Comparison of ENCODE assay signal across 21 cellular contexts in genomic region chr2:238458641-238459040, GRCh38. TPM values are rescaled to one million over a fixed set of nuclear protein-coding genes. Genes with fewer than 3 reads are reported as not detected.
A peak's percentile ranks its signal among the peaks of the same experiment; 100 is the strongest.
DNase-seq lines count a peak whose midpoint lies in the region; ATAC-seq and TF ChIP-seq lines count a peak whose summit lies in the region.
"Had no signal": no experiment of that assay in that cellular context is flagged by ENCODE, and none has a peak within 500 bp of the region (broad histone marks: within the 10 kb centered on the region; RNA-seq: fewer than 3 reads in every experiment).

No MANE protein-coding gene starts in this region.

- DNase-seq in AG04450 (ENCODE audit: low read depth, low spot score) (no peak), adipocyte (ENCODE audit: low read depth) (no peak), Right ventricle myocardium superior (no peak), sigmoid colon (no peak), NCI-H748 (lab: John Stamatoyannopoulos, UW; ENCODE audit: unreplicated experiment) (no peak), NCI-H345 (lab: John Stamatoyannopoulos, UW) (no peak), NCI-H2171 treated with DMSO at 0.1 percent for 48 hours (lab: John Stamatoyannopoulos, UW) (no peak), body of pancreas (no peak)
- DNase-seq: ACHN; activated CD4-positive, alpha-beta T cell treated with anti-CD3 and anti-CD28 coated beads, Interleukin-2, amount 10 ng/mL, durations not matched to agents 24 days and 14 days; activated T-cell treated with anti-CD3 and anti-CD28 coated beads for 4 hours; CD8-positive, alpha-beta memory T cell; KG1; NCI-H1092 treated with DMSO at 0.1 percent for 48 hours; NCI-H774; SK-N-SH; spleen; transverse colon had no signal

- intact Hi-C loops in Right ventricle myocardium superior (cut with DNase I) (no loop called here), sigmoid colon (cut with DNase I) (no loop called here), body of pancreas (cut with DNase I) (no loop called here)

- H3K9me3 ChIP-seq in AG04450 (ENCODE audit: control insufficient read depth, insufficient read depth, low read length) (peaks cover 26% of the 10 kb centered on the region), adipocyte (ENCODE audit: control insufficient read depth, low read length) (peaks cover 3% of the 10 kb centered on the region), sigmoid colon (no peaks in the 10 kb centered on the region), body of pancreas (no peaks in the 10 kb centered on the region)
- H3K9me3 ChIP-seq: SK-N-SH, transverse colon had no signal

- H3K27ac ChIP-seq in AG04450 (ENCODE audit: low read depth, low read length) (peak overlapping the region; percentile 21), sigmoid colon (peak overlapping the region in 3 of 4 donors; percentile 26 to 66 (median 61)), body of pancreas (no peak overlapping the region)
- H3K27ac ChIP-seq: cardiac muscle cell, parathyroid adenoma, spleen had no signal

- peaks cover 28% of the 10 kb centered on the region for H3K4me1 ChIP-seq in adipocyte (ENCODE audit: control insufficient read depth, insufficient read depth, low read length)
- H3K4me1 ChIP-seq in sigmoid colon = peaks cover 0 to 21% (median 15%) of the 10 kb centered on the region in 4 donors
- no peaks in the 10 kb centered on the region for H3K4me1 ChIP-seq in body of pancreas
- H3K4me1 ChIP-seq: parathyroid adenoma, spleen had no signal

- WGBS in sigmoid colon, 2 donors = 76 to 85% methylated on average over 12 of the region's 12 CpGs
- WGBS in body of pancreas, 2 donors = 68 to 75% methylated on average over 12 of the region's 12 CpGs

- H3K27me3 ChIP-seq in AG04450 (ENCODE audit: control insufficient read depth, insufficient read depth, low read length) = no peaks in the 10 kb centered on the region
- no peaks in the 10 kb centered on the region for H3K27me3 ChIP-seq in adipocyte (replicated peaks; ENCODE audit: control insufficient read depth, insufficient read depth, low read length)
- no peaks in the 10 kb centered on the region for H3K27me3 ChIP-seq in sigmoid colon
- no peaks in the 10 kb centered on the region for H3K27me3 ChIP-seq in body of pancreas
- H3K27me3 ChIP-seq: cardiac muscle cell, spleen, transverse colon had no signal

- no peaks in the 10 kb centered on the region for H3K36me3 ChIP-seq in adipocyte (ENCODE audit: control insufficient read depth, insufficient read depth, low read length, severe bottlenecking)
- H3K36me3 ChIP-seq in sigmoid colon = no peaks in the 10 kb centered on the region
- H3K36me3 ChIP-seq in body of pancreas (replicated peaks in 1 of 2; ENCODE audit: insufficient read depth in 1 of 2, low read depth in 2 of 2) = no peaks in the 10 kb centered on the region
- H3K36me3 ChIP-seq: cardiac muscle cell, spleen, transverse colon had no signal

- TF ChIP-seq EP300 in sigmoid colon (IDR thresholded peaks at IDR 0.05) = no peak

- no peak overlapping the region for H3K4me3 ChIP-seq in AG04450 (ENCODE audit: low read depth, low read length)
- peak overlapping the region; percentile 55 for H3K4me3 ChIP-seq in adipocyte (ENCODE audit: low read length)
- H3K4me3 ChIP-seq in sigmoid colon = no peak overlapping the region
- no peak overlapping the region for H3K4me3 ChIP-seq in body of pancreas
- H3K4me3 ChIP-seq: cardiac muscle cell, spleen, transverse colon had no signal

- H3K9ac ChIP-seq in adipocyte (ENCODE audit: low read length) = peak overlapping the region; percentile 55
- H3K9ac ChIP-seq: parathyroid adenoma, SK-N-SH had no signal

- ATAC-seq in Right ventricle myocardium superior (ENCODE audit: poor library complexity) (peak; percentile 59), body of pancreas (no peak)
- ATAC-seq: activated naive CD4-positive, alpha-beta T cell treated with anti-CD3 and anti-CD28 coated beads, Interleukin-2, amount 50 U/mL, for 72 hours had no signal

- TF ChIP-seq CTCF in AG04450 (IDR thresholded peaks at IDR 0.05; ENCODE audit: low read depth, low read length) (no peak), sigmoid colon (IDR thresholded peaks at IDR 0.05) (no peak), body of pancreas (IDR thresholded peaks at IDR 0.05) (no peak)

- TF ChIP-seq POLR2A in sigmoid colon (IDR thresholded peaks at IDR 0.05) (no peak), body of pancreas (IDR thresholded peaks at IDR 0.05) (no peak)

- CTCF ChIA-PET in AG04450 (lab: Charles Lee) = interaction anchor here (4.4 kb wide), 1 partner anchor 88 kb away, joined by 23 read pairs; no protein-coding TSS in a partner anchor

- POLR2A ChIA-PET in AG04450 (lab: Yijun Ruan, JAX) = no interaction called here

RNA-seq across cellular contexts. Expression of gene ASB1, which starts 31.9 kb away (rescaled TPM):
- polyA plus RNA-seq in AG04450 (2011; rRNA removed) (29.8 and 30.5 TPM in 2 replicates), sigmoid colon (10 to 100 TPM in 1 of 3 donors, 1 to 10 TPM in 2; 3.5 to 20.2 (median 6.0) TPM)
- polyA minus RNA-seq in AG04450 (2011; rRNA and poly(A)+ RNA removed) = 25.0 and 35.0 TPM in 2 replicates
- total RNA-seq in Right ventricle myocardium superior (69.8 TPM), sigmoid colon (10 to 100 TPM; 13.6 to 36.0 (median 15.3) TPM), body of pancreas (1 to 10 TPM; 6.6 to 9.9 TPM)

Comparison
In these comparisons a context has a peak if more than half of its experiments do, and no peak if none do; other contexts are left out.
1. H3K27ac ChIP-seq: peak in AG04450 (single experiment) and sigmoid colon (3 of 4); none in body of pancreas (0 of 4).